Comparison of ENCODE assay signal across 12 cellular contexts in the genomic region with DNA sequence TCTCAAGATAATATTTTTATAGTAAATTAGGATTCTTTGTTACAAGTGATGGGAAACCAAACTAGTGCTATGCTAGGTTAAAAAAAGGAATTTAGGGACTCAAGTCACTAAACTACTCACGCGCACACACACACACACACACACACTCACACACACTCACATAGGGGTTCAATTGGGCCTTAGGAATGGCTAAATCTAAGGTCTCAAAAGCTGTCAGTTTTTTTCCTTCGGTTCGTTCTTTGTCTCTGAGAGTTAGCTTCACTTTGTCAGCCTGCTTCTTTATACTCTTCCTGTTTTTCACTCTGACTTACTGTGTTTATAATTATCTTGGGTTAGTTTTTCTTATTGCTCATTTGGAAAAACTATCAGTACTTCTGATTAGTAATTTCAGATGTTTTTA.
DNase-seq lines count a peak whose midpoint lies in the region; ATAC-seq and TF ChIP-seq lines count a peak whose summit lies in the region.
"Had no signal": no experiment of that assay in that cellular context is flagged by ENCODE, and none has a peak within 500 bp of the region (broad histone marks: within the 10 kb centered on the region; RNA-seq: fewer than 3 reads in every experiment).

No MANE protein-coding gene starts in this region.

- H3K4me1 ChIP-seq in ascending aorta, result peaks cover 3 to 13% of the 10 kb centered on the region in 2 donors
- H3K4me1 ChIP-seq in lung (ENCODE audit: control insufficient read depth in 2 of 2, insufficient read depth in 2 of 2, low read length in 2 of 2), result peaks cover 0 to 5% of the 10 kb centered on the region in 2 donors
- peaks cover 22 to 32% of the 10 kb centered on the region in 2 donors for H3K4me1 ChIP-seq in thyroid gland

- 23 to 35% methylated on average over 4 of the region's 4 CpGs for WGBS in lung, 2 donors
- 22 to 31% methylated on average over 4 of the region's 4 CpGs for WGBS in thyroid gland, 2 donors

- H3K27me3 Mint-ChIP-seq in activated CD4-positive, alpha-beta T cell treated with anti-CD3 and anti-CD28 coated beads, Interleukin-2, amount 10 ng/mL, durations not matched to agents 24 days and 14 days, result no peaks in the 10 kb centered on the region
- no peaks in the 10 kb centered on the region for H3K27me3 Mint-ChIP-seq in activated T-helper 17 cell treated with anti-CD3 and anti-CD28 coated beads, Interleukin-2, amount 50 U/mL, for 72 hours

- peaks cover 7% of the 10 kb centered on the region for H3K9me3 Mint-ChIP-seq in activated CD4-positive, alpha-beta T cell treated with anti-CD3 and anti-CD28 coated beads, Interleukin-2, amount 10 ng/mL, durations not matched to agents 24 days and 14 days
- no peaks in the 10 kb centered on the region for H3K9me3 Mint-ChIP-seq in activated T-helper 17 cell treated with anti-CD3 and anti-CD28 coated beads, Interleukin-2, amount 50 U/mL, for 72 hours

- peak overlapping the region; percentile 83 for H3K27ac Mint-ChIP-seq in activated CD4-positive, alpha-beta T cell treated with anti-CD3 and anti-CD28 coated beads, Interleukin-2, amount 10 ng/mL, durations not matched to agents 24 days and 14 days
- H3K27ac Mint-ChIP-seq in activated T-helper 17 cell treated with anti-CD3 and anti-CD28 coated beads, Interleukin-2, amount 50 U/mL, for 72 hours, result no peak overlapping the region

- peaks cover 12% of the 10 kb centered on the region for H3K36me3 Mint-ChIP-seq in activated CD4-positive, alpha-beta T cell treated with anti-CD3 and anti-CD28 coated beads, Interleukin-2, amount 10 ng/mL, durations not matched to agents 24 days and 14 days (ENCODE audit: low read depth)
- no peaks in the 10 kb centered on the region for H3K36me3 Mint-ChIP-seq in activated T-helper 17 cell treated with anti-CD3 and anti-CD28 coated beads, Interleukin-2, amount 50 U/mL, for 72 hours (ENCODE audit: low read depth)

- no peak for ATAC-seq in lung (ENCODE audit: insufficient read depth, low FRiP score)
- no peak for ATAC-seq in activated T-helper 17 cell treated with anti-CD3 and anti-CD28 coated beads, Interleukin-2, amount 50 U/mL, for 72 hours (replicated peaks)
- no peak for ATAC-seq in GM19452 (IDR thresholded peaks at IDR 0.05; ENCODE audit: unreplicated experiment)
- ATAC-seq: psoas muscle had no signal

- H3K4me1 Mint-ChIP-seq in activated CD4-positive, alpha-beta T cell treated with anti-CD3 and anti-CD28 coated beads, Interleukin-2, amount 10 ng/mL, durations not matched to agents 24 days and 14 days, result peaks cover 5% of the 10 kb centered on the region
- no peaks in the 10 kb centered on the region for H3K4me1 Mint-ChIP-seq in activated T-helper 17 cell treated with anti-CD3 and anti-CD28 coated beads, Interleukin-2, amount 50 U/mL, for 72 hours

- H3K9me3 ChIP-seq in ascending aorta, result no peaks in the 10 kb centered on the region
- H3K9me3 ChIP-seq in lung (ENCODE audit: control insufficient read depth in 2 of 2, insufficient read depth in 1 of 2, low read length in 1 of 2), result no peaks in the 10 kb centered on the region
- no peaks in the 10 kb centered on the region for H3K9me3 ChIP-seq in thyroid gland
- H3K9me3 ChIP-seq: psoas muscle had no signal

- H3K4me3 ChIP-seq in ascending aorta (no peak overlapping the region), lung (no peak overlapping the region), thyroid gland (replicated peaks in 1 of 3) (no peak overlapping the region)
- H3K4me3 ChIP-seq: psoas muscle had no signal

- intact Hi-C loops in activated CD4-positive, alpha-beta T cell treated with anti-CD3 and anti-CD28 coated beads, Interleukin-2, amount 10 ng/mL, durations not matched to agents 24 days and 14 days (cut with micrococcal nuclease), result no loop called here
- intact Hi-C loops in ascending aorta (cut with DNase I), result loop anchor here (5.0 kb wide), 1 partner anchor 537 kb away; the partner anchor contains the start of gene KAT6B
- intact Hi-C loops in thyroid gland (cut with DNase I), result no loop called here

- no peak for TF ChIP-seq POLR2A in thyroid gland (IDR thresholded peaks at IDR 0.05)

- no peak for TF ChIP-seq CTCF in ascending aorta (IDR thresholded peaks at IDR 0.05)
- no peak for TF ChIP-seq CTCF in lung (IDR thresholded peaks at IDR 0.05; ENCODE audit: control extremely low read depth, extremely low read depth)
- TF ChIP-seq CTCF in thyroid gland (IDR thresholded peaks at IDR 0.05), result no peak

- H3K27me3 ChIP-seq in ascending aorta (no peaks in the 10 kb centered on the region), lung (ENCODE audit: control insufficient read depth, insufficient read depth) (no peaks in the 10 kb centered on the region), thyroid gland (no peaks in the 10 kb centered on the region)

- H3K27ac ChIP-seq in ascending aorta (peak overlapping the region; percentile 75 to 76), lung (ENCODE audit: low read depth in 1 of 2, low read length in 1 of 2) (peak overlapping the region; percentile 59 to 60), thyroid gland (peak overlapping the region; percentile 16 to 83 (median 63))
- H3K27ac ChIP-seq: psoas muscle had no signal

- H3K36me3 ChIP-seq in ascending aorta (no peaks in the 10 kb centered on the region), lung (ENCODE audit: control insufficient read depth in 2 of 2, insufficient read depth in 2 of 2, low read length in 2 of 2) (peaks cover 0 to 3% of the 10 kb centered on the region in 2 donors), thyroid gland (no peaks in the 10 kb centered on the region)

- H3K4me3 Mint-ChIP-seq in activated CD4-positive, alpha-beta T cell treated with anti-CD3 and anti-CD28 coated beads, Interleukin-2, amount 10 ng/mL, durations not matched to agents 24 days and 14 days, result peak overlapping the region; percentile 68
- H3K4me3 Mint-ChIP-seq in activated T-helper 17 cell treated with anti-CD3 and anti-CD28 coated beads, Interleukin-2, amount 50 U/mL, for 72 hours, result no peak overlapping the region

- DNase-seq in activated CD4-positive, alpha-beta T cell treated with anti-CD3 and anti-CD28 coated beads, Interleukin-2, amount 10 ng/mL, durations not matched to agents 24 days and 14 days, result no peak
- DNase-seq in activated CD4-positive, alpha-beta T cell treated with anti-CD3 and anti-CD28 coated beads for 48 hours, result no peak
- DNase-seq in ascending aorta (ENCODE audit: low spot score in 2 of 2) (no peak), lung (ENCODE audit: low spot score) (no peak), thyroid gland (peak; percentile 10 to 28), cortex of kidney (lab: John Stamatoyannopoulos, UW) (no peak)
- DNase-seq: activated CD4-positive, alpha-beta T cell treated with anti-CD3 and anti-CD28 coated beads, Interleukin-2, amount 50 U/mL, for 4 hours; NCI-H524 treated with DMSO at 0.1 percent for 48 hours; psoas muscle; SHP77 treated with DMSO at 0.1 percent for 48 hours had no signal

Comparison
In these comparisons a context has a peak if more than half of its experiments do, and no peak if none do; other contexts are left out.
1. DNase-seq: peak in thyroid gland (2 of 2); none in activated CD4-positive, alpha-beta T cell treated with anti-CD3 and anti-CD28 coated beads, Interleukin-2, amount 10 ng/mL, durations not matched to agents 24 days and 14 days (single experiment), activated CD4-positive, alpha-beta T cell treated with anti-CD3 and anti-CD28 coated beads for 48 hours (single experiment), ascending aorta (0 of 2), lung (single experiment) and cortex of kidney (single experiment).
2. Peak in every context shown above with its lines, with median percentiles within 50 percentile points of each other: H3K27ac ChIP-seq.